ENCODE assay signal across 21 cellular contexts in the genomic region with DNA sequence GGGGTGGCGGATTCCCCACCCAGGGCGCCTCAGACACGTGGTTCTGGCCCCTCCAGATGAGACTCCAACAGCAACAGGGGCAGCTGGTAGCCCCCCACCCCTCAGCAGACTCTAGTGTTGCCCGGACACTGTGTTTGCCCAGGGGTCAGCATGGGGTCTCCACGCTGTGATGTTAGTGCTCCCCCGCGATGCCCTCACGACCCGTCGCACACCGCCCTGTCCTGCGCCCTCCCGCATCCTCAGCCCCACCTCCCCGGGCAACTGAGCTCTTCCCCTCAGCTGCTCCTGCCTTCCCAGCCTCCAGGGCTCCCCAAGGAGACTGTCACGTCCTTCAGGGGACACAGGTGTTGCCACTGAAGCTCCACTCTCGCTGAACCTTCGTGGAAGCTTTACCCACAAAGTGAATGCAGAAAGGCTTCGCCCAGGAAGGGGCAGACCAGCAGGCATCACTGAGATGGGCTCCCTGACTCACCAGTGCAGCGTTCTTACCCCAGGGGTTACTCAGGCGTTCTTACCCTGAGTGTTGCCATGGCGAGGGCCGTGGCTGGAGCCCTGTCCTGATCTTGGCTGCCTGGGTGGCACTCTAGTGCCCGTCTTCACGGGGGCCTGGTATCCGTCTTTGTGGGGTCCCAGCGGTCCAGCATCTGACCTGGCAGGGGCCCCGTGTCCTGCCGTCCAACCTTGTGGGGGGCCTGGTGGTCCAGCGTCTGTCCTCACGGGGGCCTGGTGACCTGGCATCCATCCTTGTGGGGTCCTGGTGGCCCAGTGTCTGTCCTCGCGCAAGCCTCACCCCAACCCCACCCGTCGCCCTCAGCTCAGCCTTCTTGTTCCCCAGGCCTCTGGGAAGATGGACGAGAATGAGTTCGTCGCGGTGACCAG. TPM values are rescaled to one million over a fixed set of nuclear protein-coding genes. Genes with fewer than 3 reads are reported as not detected.
DNase-seq lines count a peak whose midpoint lies in the region; ATAC-seq, FAIRE-seq and TF ChIP-seq lines count a peak whose summit lies in the region.
"Had no signal": no experiment of that assay in that cellular context is flagged by ENCODE, and none has a peak within 500 bp of the region (broad histone marks: within the 10 kb centered on the region; RNA-seq: fewer than 3 reads in every experiment).

No MANE protein-coding gene starts in this region.

- no peak overlapping the region for H3K27ac ChIP-seq in right atrium auricular region
- H3K27ac ChIP-seq in right lobe of liver, result no peak overlapping the region
- no peak overlapping the region for H3K27ac ChIP-seq in HepG2 (ENCODE audit: extremely low read length, insufficient read depth, low read length)
- H3K27ac ChIP-seq in neuronal stem cell (replicated peaks; ENCODE audit: low read length), result no peak overlapping the region
- H3K27ac ChIP-seq: HL-60 had no signal

- no peak overlapping the region for H3K9ac ChIP-seq in HepG2 (ENCODE audit: insufficient read depth, low read depth, low read length)
- H3K9ac ChIP-seq in neuronal stem cell (ENCODE audit: low read depth, low read length, poor library complexity), result peak overlapping the region; percentile 21
- H3K9ac ChIP-seq: BLaER1 had no signal

- no peaks in the 10 kb centered on the region for H3K36me3 ChIP-seq in right atrium auricular region
- no peaks in the 10 kb centered on the region for H3K36me3 ChIP-seq in right lobe of liver
- H3K36me3 ChIP-seq in HepG2 (replicated peaks in 1 of 2; ENCODE audit: control insufficient read depth in 1 of 2, insufficient read depth in 2 of 2, low read length in 2 of 2), result no peaks in the 10 kb centered on the region
- H3K36me3 ChIP-seq in neuronal stem cell (replicated peaks in 1 of 2; ENCODE audit: control insufficient read depth in 2 of 2, insufficient read depth in 2 of 2, low read length in 2 of 2), result peaks cover 29 to 91% of the 10 kb centered on the region in 2 donors

- intact Hi-C loops in Right ventricle myocardium superior (cut with DNase I), result no loop called here
- intact Hi-C loops in right lobe of liver (cut with DNase I), result no loop called here
- intact Hi-C loops in HepG2 (cut with micrococcal nuclease; ENCODE audit: unreplicated experiment), result no loop called here

- H4K20me1 ChIP-seq in HepG2 (ENCODE audit: insufficient read depth, low read length), result no peaks in the 10 kb centered on the region; the same call in 1 of the 2 replicates

- CTCF ChIA-PET in HepG2 (lab: Yijun Ruan, JAX; ENCODE audit: low intra/inter-chr PET ratio, low total read pairs), result no interaction called here

- H3K9me3 Mint-ChIP-seq in osteocyte (ENCODE audit: unreplicated experiment), result no peaks in the 10 kb centered on the region
- H3K9me3 Mint-ChIP-seq: CD14-positive monocyte; CD4-positive, alpha-beta memory T cell; GM23338; HFFc6 had no signal

- H3K9me3 ChIP-seq in right atrium auricular region (no peaks in the 10 kb centered on the region), right lobe of liver (no peaks in the 10 kb centered on the region), HepG2 (ENCODE audit: low read length) (no peaks in the 10 kb centered on the region), neuronal stem cell (replicated peaks in 1 of 2; ENCODE audit: control insufficient read depth in 2 of 2, insufficient read depth in 1 of 2, low read depth in 1 of 2, low read length in 2 of 2) (no peaks in the 10 kb centered on the region)
- H3K9me3 ChIP-seq: BLaER1 had no signal

- DNase-seq in Right ventricle myocardium superior (peak; percentile 33), right atrium auricular region (ENCODE audit: low spot score) (no peak), right lobe of liver (peak in 2 of 3 donors; percentile 12 to 48), HepG2 (ENCODE audit: low spot score) (no peak), neuronal stem cell (ENCODE audit: low spot score) (no peak), osteocyte (ENCODE audit: extremely low spot score, unreplicated experiment) (no peak), NCI-H2081 (lab: John Stamatoyannopoulos, UW) (no peak), GM03348 (ENCODE audit: low spot score) (no peak)
- DNase-seq: 8988T; CD4-positive, alpha-beta memory T cell; DMS153; DMS79; GDM1; HFFc6 had no signal

- H3K4me3 Mint-ChIP-seq in osteocyte (ENCODE audit: unreplicated experiment), result no peak overlapping the region
- H3K4me3 Mint-ChIP-seq: CD14-positive monocyte; CD4-positive, alpha-beta memory T cell; GM23338; HFFc6 had no signal

- peak overlapping the region; percentile 30 for H4K91ac ChIP-seq in neuronal stem cell (ENCODE audit: low read depth, low read length, poor library complexity)

- H3K27me3 ChIP-seq in right atrium auricular region, result no peaks in the 10 kb centered on the region
- no peaks in the 10 kb centered on the region for H3K27me3 ChIP-seq in right lobe of liver
- peaks cover 3 to 7% of the 10 kb centered on the region in 2 experiments; a peak in 3 of 5 replicates for H3K27me3 ChIP-seq in HepG2 (ENCODE audit: control insufficient read depth in 1 of 2, insufficient read depth in 2 of 2, low read length in 2 of 2)
- H3K27me3 ChIP-seq in neuronal stem cell (ENCODE audit: control insufficient read depth in 3 of 3, insufficient read depth in 3 of 3, low read depth in 1 of 3, low read length in 3 of 3), result no peaks in the 10 kb centered on the region
- H3K27me3 ChIP-seq: BLaER1 had no signal

- no peak overlapping the region for H2BK12ac ChIP-seq in neuronal stem cell (ENCODE audit: low read length)

- H3K4me2 ChIP-seq in HepG2 (ENCODE audit: low read depth, low read length) (no peak overlapping the region), neuronal stem cell (ENCODE audit: insufficient read depth, low read length, poor library complexity, severe bottlenecking) (no peak overlapping the region)
- H3K4me2 ChIP-seq: GM23338 had no signal

- no TSS peak for BruUV-seq in HepG2 (replicated peaks; lab: Mats Ljungman, UMichigan)

- H4K8ac ChIP-seq in neuronal stem cell (ENCODE audit: low read depth, low read length), result no peak overlapping the region

- TF ChIP-seq RAD21 in HepG2 (CRISPR knock-in tag; IDR thresholded peaks at IDR 0.05), result no peak

- no peaks in the 10 kb centered on the region for H3K4me1 Mint-ChIP-seq in osteocyte (ENCODE audit: unreplicated experiment)
- H3K4me1 Mint-ChIP-seq: CD14-positive monocyte; CD4-positive, alpha-beta memory T cell; GM23338 had no signal

- no peak for TF ChIP-seq POLR2A in right lobe of liver (IDR thresholded peaks at IDR 0.05)
- no peak for TF ChIP-seq POLR2A in HepG2 (IDR thresholded peaks at IDR 0.05; ENCODE audit: insufficient read depth in 1 of 2, low read depth in 2 of 2, low read length in 2 of 2)

- peaks cover 5% of the 10 kb centered on the region for H3K79me1 ChIP-seq in neuronal stem cell (ENCODE audit: low read depth, low read length)

- H2AK5ac ChIP-seq in neuronal stem cell (ENCODE audit: low read depth, low read length), result no peak overlapping the region

- H3K36me3 Mint-ChIP-seq in osteocyte (ENCODE audit: unreplicated experiment), result no peaks in the 10 kb centered on the region
- H3K36me3 Mint-ChIP-seq: CD4-positive, alpha-beta memory T cell had no signal

- H3K79me2 ChIP-seq in HepG2 (ENCODE audit: insufficient read depth, low read length), result no peaks in the 10 kb centered on the region

- H3K23ac ChIP-seq in neuronal stem cell (ENCODE audit: low read depth, low read length, poor library complexity), result peak overlapping the region; percentile 43

- no peaks in the 10 kb centered on the region for H3K4me1 ChIP-seq in right atrium auricular region
- H3K4me1 ChIP-seq in right lobe of liver, result no peaks in the 10 kb centered on the region
- H3K4me1 ChIP-seq in HepG2 (ENCODE audit: insufficient read depth, low read length), result peaks cover 12% of the 10 kb centered on the region
- no peaks in the 10 kb centered on the region for H3K4me1 ChIP-seq in neuronal stem cell (ENCODE audit: control insufficient read depth in 2 of 2, insufficient read depth in 1 of 2, low read depth in 1 of 2, low read length in 2 of 2)

- FAIRE-seq in HepG2 (lab: Jason Lieb, UNC), result no peak
- FAIRE-seq: H54 had no signal

- no peaks in the 10 kb centered on the region for H3K27me3 Mint-ChIP-seq in osteocyte (ENCODE audit: unreplicated experiment)
- H3K27me3 Mint-ChIP-seq: CD4-positive, alpha-beta memory T cell had no signal

- ATAC-seq in Right ventricle myocardium superior (ENCODE audit: poor library complexity) (no peak), right lobe of liver (no peak), HepG2 (no peak)
- ATAC-seq: GM23338, HCT116 had no signal

- TF ChIP-seq EP300 in HepG2 (IDR thresholded peaks at IDR 0.05; ENCODE audit: low read depth in 2 of 2, low read length in 2 of 2) (no peak), HepG2 (CRISPR knock-in tag; IDR thresholded peaks at IDR 0.05; ENCODE audit: borderline replicate concordance) (no peak)

- no peak overlapping the region for H2AFZ ChIP-seq in HepG2 (ENCODE audit: low read length)
- no peak overlapping the region for H2AFZ ChIP-seq in neuronal stem cell (ENCODE audit: low read length)
- H2AFZ ChIP-seq: GM23338 had no signal

- H3K14ac ChIP-seq in neuronal stem cell (ENCODE audit: low read length), result peak overlapping the region; percentile 38

- TF ChIP-seq CTCF in right atrium auricular region (IDR thresholded peaks at IDR 0.05) (no peak), right lobe of liver (IDR thresholded peaks at IDR 0.05) (no peak), HepG2 (CRISPR knock-in tag; IDR thresholded peaks at IDR 0.05) (no peak), osteocyte (IDR thresholded peaks at IDR 0.05) (no peak)

- peak overlapping the region; percentile 53 for H2BK5ac ChIP-seq in neuronal stem cell (ENCODE audit: low read length)

- H3K27ac Mint-ChIP-seq in osteocyte (ENCODE audit: unreplicated experiment), result no peak overlapping the region
- H3K27ac Mint-ChIP-seq: CD4-positive, alpha-beta memory T cell; GM23338; HFFc6 had no signal

- H3K18ac ChIP-seq in neuronal stem cell (ENCODE audit: low read length), result no peak overlapping the region

- whole genome bisulfite sequencing in right lobe of liver (ENCODE audit: insufficient coverage, low coverage, low lambda C conversion rate, missing lambda C conversion rate), result 59% methylated on average over 4 of the region's 38 CpGs
- WGBS in HepG2 (ENCODE audit: low lambda C conversion rate), result 68% methylated on average over 19 of the region's 38 CpGs
- no CpG with 5 or more reads among the region's 38 CpGs for WGBS in neuronal stem cell (ENCODE audit: extremely low coverage in 2 of 2, insufficient read length in 2 of 2, insufficient replicate concordance in 1 of 2), 2 donors

- POLR2A ChIA-PET in HepG2 (lab: Yijun Ruan, JAX), result no interaction called here

- H2BK120ac ChIP-seq in neuronal stem cell (ENCODE audit: low read depth, low read length), result no peak overlapping the region

- H3K4me3 ChIP-seq in right atrium auricular region (no peak overlapping the region), right lobe of liver (no peak overlapping the region), HepG2 (replicated peaks in 1 of 3; ENCODE audit: insufficient read depth in 1 of 3, low read depth in 2 of 3, low read length in 3 of 3) (no peak overlapping the region), neuronal stem cell (ENCODE audit: low read length in 2 of 2) (no peak overlapping the region)
- H3K4me3 ChIP-seq: BLaER1, GM23338 had no signal

- H3K4ac ChIP-seq in neuronal stem cell (ENCODE audit: low read length), result no peak overlapping the region

- in situ Hi-C loops in HepG2 (cut with HindIII; ENCODE audit: extremely low pct_ligation_motif_present, low pct_unique_long_range_greater_than_20kb), result no loop called here

- H2BK15ac ChIP-seq in neuronal stem cell (ENCODE audit: low read length), result no peak overlapping the region

RNA-seq across cellular contexts. Expression of a gene that starts 14.6 kb away (rescaled TPM):
- total RNA-seq in Right ventricle myocardium superior (31.7 TPM), right atrium auricular region (1 to 10 TPM; 3.4 to 4.1 TPM), right lobe of liver (under 1 TPM in 3 of 6 experiments, not detected in 3; 0.24 to 0.31 (median 0.25) TPM), HepG2 (2016; rRNA removed; fragmentation: Illumina TruSeq; extraction: Trizol) (0.38 and 0.84 TPM in 2 replicates), osteocyte (33.8 and 34.7 TPM in 2 replicates)
- total RNA-seq in HepG2 (2016; cell fraction: cytosol; rRNA removed; fragmentation: Illumina TruSeq; extraction: Trizol; ENCODE audit: low read depth), result 0.30 and 0.53 TPM in 2 replicates
- total RNA-seq in HepG2 (2016; cell fraction: insoluble cytoplasmic fraction; rRNA removed; fragmentation: Illumina TruSeq; extraction: Trizol), result 0.28 and 0.67 TPM in 2 replicates
- total RNA-seq in HepG2 (2016; cell fraction: membrane; rRNA removed; fragmentation: Illumina TruSeq; extraction: Trizol), result 0.65 and 0.72 TPM in 2 replicates
- total RNA-seq in HepG2 (2016; cell fraction: nucleus; rRNA removed; fragmentation: Illumina TruSeq; extraction: Trizol), result 0.25 and 0.85 TPM in 2 replicates
- 1.2 and 2.1 TPM in 2 replicates for polyA plus RNA-seq in HepG2 (2011; rRNA removed)
- polyA plus RNA-seq in HepG2 (2011; cell fraction: cytosol; rRNA removed), result 0.87 and 0.98 TPM in 2 replicates
- 6.5 and 9.7 TPM in 2 replicates for polyA plus RNA-seq in HepG2 (2011; cell fraction: nucleus; rRNA removed)
- polyA plus RNA-seq in HepG2 (2012), result 0.76 and 1.7 TPM in 2 replicates
- polyA plus RNA-seq in HepG2 (2016; cell fraction: cytosol; fragmentation: Illumina TruSeq; extraction: Trizol; ENCODE audit: low read depth), result 0.43 and 0.57 TPM in 2 replicates
- 0.42 and 0.70 TPM in 2 replicates for polyA plus RNA-seq in HepG2 (2016; cell fraction: insoluble cytoplasmic fraction; fragmentation: Illumina TruSeq; extraction: Trizol; ENCODE audit: low read depth)
- 0.53 and 0.62 TPM in 2 replicates for polyA plus RNA-seq in HepG2 (2016; cell fraction: membrane; fragmentation: Illumina TruSeq; extraction: Trizol; ENCODE audit: low read depth)
- polyA plus RNA-seq in HepG2 (2016; cell fraction: nucleus; fragmentation: Illumina TruSeq; extraction: Trizol; ENCODE audit: insufficient read depth, low read depth), result 1.1 and 1.7 TPM in 2 replicates
- polyA minus RNA-seq in HepG2 (2011; rRNA and poly(A)+ RNA removed; ENCODE audit: low replicate concordance), result 0.07 and 2.3 TPM in 2 replicates
- 1.1 and 1.6 TPM in 2 replicates for polyA minus RNA-seq in HepG2 (2011; cell fraction: cytosol; rRNA and poly(A)+ RNA removed)
- 1.2 TPM in 2 replicates for polyA minus RNA-seq in HepG2 (2011; cell fraction: nucleus; rRNA and poly(A)+ RNA removed)
- polyA plus RNA-seq in neuronal stem cell (2013, experiment 1 of 2), result 27.1 TPM
- polyA plus RNA-seq in neuronal stem cell (2013, experiment 2 of 2), result 25.4 TPM
- total RNA-seq: HT1080 had no signal
- polyA plus RNA-seq: CD14-positive monocyte had no signal

Comparison
In these comparisons a context has a peak if more than half of its experiments do, and no peak if none do; other contexts are left out.
1. DNase-seq: peak in Right ventricle myocardium superior (single experiment) and right lobe of liver (2 of 3); none in right atrium auricular region (single experiment), HepG2 (single experiment), neuronal stem cell (single experiment), osteocyte (single experiment), NCI-H2081 (0 of 2) and GM03348 (single experiment).